Comparison of ENCODE assay signal across 35 cellular contexts in the genomic region with DNA sequence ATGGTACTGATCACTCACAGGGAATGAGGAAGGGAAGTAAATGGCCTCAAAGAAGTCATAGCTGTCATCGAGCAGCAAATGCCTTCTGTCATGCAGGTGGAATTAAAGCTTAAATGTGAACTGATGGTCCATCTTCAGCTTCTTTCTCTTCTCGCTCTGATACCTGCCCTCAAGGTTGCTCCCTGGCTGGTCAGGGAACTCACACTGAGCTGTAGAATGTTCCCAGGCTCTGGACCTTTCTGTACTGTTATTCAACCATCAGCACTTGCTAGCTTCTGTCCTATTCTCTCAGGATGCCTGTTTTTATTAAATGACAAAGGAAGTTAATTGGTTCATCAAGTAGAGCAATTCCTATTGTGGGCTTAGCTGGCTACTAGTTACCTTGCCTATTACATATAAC.
"Had no signal": no experiment of that assay in that cellular context is flagged by ENCODE, and none has a peak within 500 bp of the region (broad histone marks: within the 10 kb centered on the region; RNA-seq: fewer than 3 reads in every experiment).

No MANE protein-coding gene starts in this region.

- H3K4me3 ChIP-seq: body of pancreas, breast epithelium had no signal

- H3K27me3 ChIP-seq: body of pancreas, brain microvascular endothelial cell, breast epithelium had no signal

- H3K9me3 Mint-ChIP-seq: activated CD4-positive, alpha-beta memory T cell treated with anti-CD3 and anti-CD28 coated beads, Interleukin-2, amount 10 ng/mL, durations not matched to agents 7 days and 5 days; activated CD4-positive, alpha-beta T cell treated with anti-CD3 and anti-CD28 coated beads, Interleukin-2, amount 10 ng/mL, durations not matched to agents 7 days and 5 days; activated naive CD4-positive, alpha-beta T cell treated with anti-CD3 and anti-CD28 coated beads, Interleukin-2, amount 10 ng/mL, durations not matched to agents 7 days and 5 days; activated naive CD4-positive, alpha-beta T cell treated with anti-CD3 and anti-CD28 coated beads, Interleukin-2, amount 50 U/mL, for 24 hours; activated naive CD8-positive, alpha-beta T cell treated with anti-CD3 and anti-CD28 coated beads, Interleukin-2, amount 10 ng/mL, durations not matched to agents 7 days and 5 days; activated naive CD8-positive, alpha-beta T cell treated with anti-CD3 and anti-CD28 coated beads, Interleukin-2, amount 50 U/mL, for 24 hours; activated T-cell treated with anti-CD3 and anti-CD28 coated beads, Interleukin-2, amount 50 U/mL, for 24 hours; activated T-helper 2 cell treated with anti-CD3 and anti-CD28 coated beads, Interferon-gamma antibody, Interleukin-2, Interleukin-4, amounts not matched to agents 10 μg/mL and 5 μg/mL and 100 μg/mL, durations not matched to agents 14 hours and 24 hours and 36 hours; T-helper 1 cell treated with Interleukin-12 subunit alpha and Interleukin-12 subunit beta and Interleukin-4 antibody, amounts not matched to agents 30 μg/mL and 1 μg/mL, for 36 hours; T-helper 2 cell treated with Interferon-gamma antibody and Interleukin-4, amounts not matched to agents 5 μg/mL and 100 μg/mL, for 36 hours had no signal

- H3K36me3 ChIP-seq: brain microvascular endothelial cell, breast epithelium had no signal

- H3K27me3 Mint-ChIP-seq: activated CD4-positive, alpha-beta memory T cell treated with anti-CD3 and anti-CD28 coated beads, Interleukin-2, amount 10 ng/mL, durations not matched to agents 7 days and 5 days; activated CD4-positive, alpha-beta T cell treated with anti-CD3 and anti-CD28 coated beads, Interleukin-2, amount 10 ng/mL, durations not matched to agents 7 days and 5 days; activated CD8-positive, alpha-beta memory T cell treated with anti-CD3 and anti-CD28 coated beads, Interleukin-2, amount 10 ng/mL, durations not matched to agents 7 days and 5 days; activated naive CD4-positive, alpha-beta T cell treated with anti-CD3 and anti-CD28 coated beads, Interleukin-2, amount 10 ng/mL, durations not matched to agents 7 days and 5 days; activated naive CD4-positive, alpha-beta T cell treated with anti-CD3 and anti-CD28 coated beads, Interleukin-2, amount 50 U/mL, for 24 hours; activated naive CD8-positive, alpha-beta T cell treated with anti-CD3 and anti-CD28 coated beads, Interleukin-2, amount 10 ng/mL, durations not matched to agents 7 days and 5 days; activated T-cell treated with anti-CD3 and anti-CD28 coated beads, Interleukin-2, amount 50 U/mL, for 24 hours had no signal

- H3K4me1 ChIP-seq: body of pancreas, breast epithelium had no signal

- H3K36me3 Mint-ChIP-seq: activated CD8-positive, alpha-beta memory T cell treated with anti-CD3 and anti-CD28 coated beads, Interleukin-2, amount 10 ng/mL, durations not matched to agents 7 days and 5 days; activated naive CD4-positive, alpha-beta T cell treated with anti-CD3 and anti-CD28 coated beads, Interleukin-2, amount 10 ng/mL, durations not matched to agents 7 days and 5 days; activated naive CD4-positive, alpha-beta T cell treated with anti-CD3 and anti-CD28 coated beads, Interleukin-2, amount 50 U/mL, for 24 hours; activated naive CD8-positive, alpha-beta T cell; activated naive CD8-positive, alpha-beta T cell treated with anti-CD3 and anti-CD28 coated beads, Interleukin-2, amount 10 ng/mL, durations not matched to agents 7 days and 5 days had no signal

- H3K4me1 Mint-ChIP-seq: activated CD4-positive, alpha-beta memory T cell treated with anti-CD3 and anti-CD28 coated beads, Interleukin-2, amount 10 ng/mL, durations not matched to agents 7 days and 5 days; activated CD4-positive, alpha-beta T cell treated with anti-CD3 and anti-CD28 coated beads for 36 hours; activated CD4-positive, alpha-beta T cell treated with anti-CD3 and anti-CD28 coated beads, Interleukin-2, amount 10 ng/mL, durations not matched to agents 7 days and 5 days; activated CD8-positive, alpha-beta memory T cell treated with anti-CD3 and anti-CD28 coated beads, Interleukin-2, amount 10 ng/mL, durations not matched to agents 7 days and 5 days; activated naive CD4-positive, alpha-beta T cell treated with anti-CD3 and anti-CD28 coated beads, Interleukin-2, amount 10 ng/mL, durations not matched to agents 7 days and 5 days; activated naive CD4-positive, alpha-beta T cell treated with anti-CD3 and anti-CD28 coated beads, Interleukin-2, amount 50 U/mL, for 24 hours; activated naive CD8-positive, alpha-beta T cell treated with anti-CD3 and anti-CD28 coated beads, Interleukin-2, amount 10 ng/mL, durations not matched to agents 7 days and 5 days; activated naive CD8-positive, alpha-beta T cell treated with anti-CD3 and anti-CD28 coated beads, Interleukin-2, amount 50 U/mL, for 24 hours had no signal

- DNase-seq: activated CD4-positive, alpha-beta memory T cell treated with anti-CD3 and anti-CD28 coated beads, Interleukin-2, amount 10 ng/mL, durations not matched to agents 7 days and 5 days; activated CD4-positive, alpha-beta T cell treated with anti-CD3 and anti-CD28 coated beads for 1 hour; activated CD4-positive, alpha-beta T cell treated with anti-CD3 and anti-CD28 coated beads for 36 hours; activated CD4-positive, alpha-beta T cell treated with anti-CD3 and anti-CD28 coated beads for 48 hours; activated CD4-positive, alpha-beta T cell treated with anti-CD3 and anti-CD28 coated beads, Interleukin-2, amount 10 ng/mL, durations not matched to agents 7 days and 5 days; activated CD4-positive, alpha-beta T cell treated with anti-CD3 and anti-CD28 coated beads, Interleukin-2, amount 50 U/mL, for 48 hours; activated CD4-positive, CD25-positive, alpha-beta regulatory T cell; activated CD8-positive, alpha-beta memory T cell treated with anti-CD3 and anti-CD28 coated beads for 24 hours; activated CD8-positive, alpha-beta memory T cell treated with anti-CD3 and anti-CD28 coated beads, Interleukin-2, amount 10 ng/mL, durations not matched to agents 7 days and 5 days; activated CD8-positive, alpha-beta memory T cell treated with anti-CD3 and anti-CD28 coated beads, Interleukin-2, amount 50 U/mL, for 48 hours; activated CD8-positive, alpha-beta T cell treated with anti-CD3 and anti-CD28 coated beads, Interleukin-2, amount 10 ng/mL, durations not matched to agents 7 days and 5 days; activated effector memory CD4-positive, alpha-beta T cell treated with Interleukin-2 at 50 U/mL for 16 hours; activated gamma-delta T cell; activated naive CD4-positive, alpha-beta T cell treated with anti-CD3 and anti-CD28 coated beads, Interleukin-2, amount 10 ng/mL, durations not matched to agents 7 days and 5 days; activated naive CD4-positive, alpha-beta T cell treated with Interleukin-2 at 50 U/mL for 16 hours; activated naive CD8-positive, alpha-beta T cell treated with anti-CD3 and anti-CD28 coated beads, Interleukin-2, amount 10 ng/mL, durations not matched to agents 7 days and 5 days; activated naive CD8-positive, alpha-beta T cell treated with anti-CD3 and anti-CD28 coated beads, Interleukin-2, amount 50 U/mL, for 24 hours; activated T-cell treated with anti-CD3 and anti-CD28 coated beads, Interleukin-2, amount 50 U/mL, for 24 hours; activated T-cell treated with anti-CD3 and anti-CD28 coated beads, Interleukin-2, amount 50 U/mL, for 48 hours; amygdala; aorta; body of pancreas; brain microvascular endothelial cell; central memory CD4-positive, alpha-beta T cell; T-helper 1 cell; T-helper 2 cell; T-helper 9 cell had no signal

- H3K27ac ChIP-seq: body of pancreas, brain microvascular endothelial cell, breast epithelium, VCaP had no signal

- H3K9me3 ChIP-seq: body of pancreas, breast epithelium had no signal

- ATAC-seq: activated CD4-positive, alpha-beta T cell treated with anti-CD3 and anti-CD28 coated beads for 36 hours; activated CD4-positive, CD25-positive, alpha-beta regulatory T cell treated with anti-CD3 and anti-CD28 coated beads, Interleukin-2, amount 50 U/mL, for 24 hours; activated CD8-positive, alpha-beta memory T cell treated with anti-CD3 and anti-CD28 coated beads, Interleukin-2, amount 10 ng/mL, durations not matched to agents 7 days and 5 days; activated CD8-positive, alpha-beta T cell treated with anti-CD3 and anti-CD28 coated beads, Interleukin-2, amount 10 ng/mL, durations not matched to agents 7 days and 5 days; activated naive CD8-positive, alpha-beta T cell treated with anti-CD3 and anti-CD28 coated beads, Interleukin-2, amount 50 U/mL, for 24 hours; body of pancreas had no signal

- H3K4me3 Mint-ChIP-seq: activated CD4-positive, alpha-beta memory T cell treated with anti-CD3 and anti-CD28 coated beads, Interleukin-2, amount 10 ng/mL, durations not matched to agents 7 days and 5 days; activated CD4-positive, alpha-beta T cell treated with anti-CD3 and anti-CD28 coated beads for 36 hours; activated CD4-positive, alpha-beta T cell treated with anti-CD3 and anti-CD28 coated beads, Interleukin-2, amount 10 ng/mL, durations not matched to agents 7 days and 5 days; activated CD8-positive, alpha-beta memory T cell treated with anti-CD3 and anti-CD28 coated beads, Interleukin-2, amount 10 ng/mL, durations not matched to agents 7 days and 5 days; activated CD8-positive, alpha-beta T cell treated with anti-CD3 and anti-CD28 coated beads, Interleukin-2, amount 10 ng/mL, durations not matched to agents 7 days and 5 days; activated naive CD4-positive, alpha-beta T cell treated with anti-CD3 and anti-CD28 coated beads, Interleukin-2, amount 10 ng/mL, durations not matched to agents 7 days and 5 days; activated naive CD4-positive, alpha-beta T cell treated with anti-CD3 and anti-CD28 coated beads, Interleukin-2, amount 50 U/mL, for 24 hours; activated naive CD8-positive, alpha-beta T cell; activated naive CD8-positive, alpha-beta T cell treated with anti-CD3 and anti-CD28 coated beads, Interleukin-2, amount 10 ng/mL, durations not matched to agents 7 days and 5 days; activated naive CD8-positive, alpha-beta T cell treated with anti-CD3 and anti-CD28 coated beads, Interleukin-2, amount 50 U/mL, for 24 hours; activated T-cell treated with anti-CD3 and anti-CD28 coated beads, Interleukin-2, amount 50 U/mL, for 24 hours; T-helper 1 cell treated with Interleukin-12 subunit alpha and Interleukin-12 subunit beta and Interleukin-4 antibody, amounts not matched to agents 30 μg/mL and 1 μg/mL, for 36 hours; T-helper 2 cell treated with Interferon-gamma antibody and Interleukin-4, amounts not matched to agents 5 μg/mL and 100 μg/mL, for 36 hours had no signal

- H3K27ac Mint-ChIP-seq: activated CD4-positive, alpha-beta memory T cell treated with anti-CD3 and anti-CD28 coated beads, Interleukin-2, amount 10 ng/mL, durations not matched to agents 7 days and 5 days; activated CD4-positive, alpha-beta T cell treated with anti-CD3 and anti-CD28 coated beads for 36 hours; activated CD4-positive, alpha-beta T cell treated with anti-CD3 and anti-CD28 coated beads, Interleukin-2, amount 10 ng/mL, durations not matched to agents 7 days and 5 days; activated CD8-positive, alpha-beta memory T cell treated with anti-CD3 and anti-CD28 coated beads, Interleukin-2, amount 10 ng/mL, durations not matched to agents 7 days and 5 days; activated CD8-positive, alpha-beta T cell treated with anti-CD3 and anti-CD28 coated beads, Interleukin-2, amount 10 ng/mL, durations not matched to agents 7 days and 5 days; activated naive CD4-positive, alpha-beta T cell treated with anti-CD3 and anti-CD28 coated beads, Interleukin-2, amount 10 ng/mL, durations not matched to agents 7 days and 5 days; activated naive CD4-positive, alpha-beta T cell treated with anti-CD3 and anti-CD28 coated beads, Interleukin-2, amount 50 U/mL, for 24 hours; activated naive CD8-positive, alpha-beta T cell; activated naive CD8-positive, alpha-beta T cell treated with anti-CD3 and anti-CD28 coated beads, Interleukin-2, amount 10 ng/mL, durations not matched to agents 7 days and 5 days; activated naive CD8-positive, alpha-beta T cell treated with anti-CD3 and anti-CD28 coated beads, Interleukin-2, amount 50 U/mL, for 24 hours; activated T-cell treated with anti-CD3 and anti-CD28 coated beads, Interleukin-2, amount 50 U/mL, for 24 hours; activated T-helper 2 cell treated with anti-CD3 and anti-CD28 coated beads, Interferon-gamma antibody, Interleukin-2, Interleukin-4, amounts not matched to agents 10 μg/mL and 5 μg/mL and 100 μg/mL, durations not matched to agents 14 hours and 24 hours and 36 hours; T-helper 1 cell treated with Interleukin-12 subunit alpha and Interleukin-12 subunit beta and Interleukin-4 antibody, amounts not matched to agents 30 μg/mL and 1 μg/mL, for 36 hours; T-helper 2 cell treated with Interferon-gamma antibody and Interleukin-4, amounts not matched to agents 5 μg/mL and 100 μg/mL, for 36 hours had no signal
